Comparison of ENCODE assay signal across 9 cellular contexts in the genomic region with DNA sequence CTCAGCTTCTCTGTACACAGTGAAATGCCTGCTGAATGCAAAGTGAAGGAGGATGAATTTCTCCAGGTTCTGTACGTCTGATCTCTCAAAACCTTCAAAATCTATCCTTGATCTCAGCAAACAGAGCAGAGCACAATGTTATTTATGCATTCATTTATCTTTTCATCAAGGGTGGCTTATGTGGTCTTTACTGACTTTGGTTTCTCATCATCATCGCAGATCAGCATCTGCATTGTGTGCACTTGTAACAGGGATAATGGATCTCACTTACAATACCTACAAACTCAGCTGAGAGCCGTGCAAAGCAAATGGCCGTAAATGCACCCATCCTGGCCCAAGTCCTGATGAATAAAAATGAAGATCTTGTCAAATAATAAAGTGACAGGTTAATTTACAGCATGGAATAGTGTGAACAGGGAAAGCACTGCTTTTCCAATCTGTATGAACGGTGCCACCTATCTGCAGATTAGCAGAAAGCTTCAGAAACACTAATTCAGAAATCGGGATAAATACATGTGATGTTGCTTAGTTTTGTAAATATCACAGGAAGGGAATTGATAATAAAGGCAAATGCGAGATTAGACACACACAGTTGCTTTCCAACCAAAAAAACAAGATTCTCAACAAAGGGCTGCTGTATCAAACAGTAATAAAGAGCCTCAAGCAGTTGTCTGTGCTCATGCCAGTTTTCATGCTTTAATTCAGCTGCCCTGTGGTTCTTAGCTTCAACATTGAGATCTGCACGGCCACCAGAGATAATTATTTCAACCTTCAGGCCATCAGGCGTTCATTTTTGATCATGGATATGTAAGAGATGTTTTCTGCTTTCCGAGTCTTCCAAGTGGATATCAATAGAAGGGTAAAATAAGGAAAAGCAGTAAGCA.
DNase-seq lines count a peak whose midpoint lies in the region; ATAC-seq lines count a peak whose summit lies in the region.
"Had no signal": no experiment of that assay in that cellular context is flagged by ENCODE, and none has a peak within 500 bp of the region (broad histone marks: within the 10 kb centered on the region; RNA-seq: fewer than 3 reads in every experiment).

No MANE protein-coding gene starts in this region.

- CTCF ChIA-PET in activated naive CD4-positive, alpha-beta T cell treated with anti-CD3 and anti-CD28 coated beads for 36 hours (lab: Charles Lee) = interaction anchor here (0.5 to 1.3 kb wide), 3 partner anchors 10 to 480 kb away, joined by 3 to 5 read pairs (median 3); no protein-coding TSS in a partner anchor

- peaks cover 3% of the 10 kb centered on the region for H3K36me3 Mint-ChIP-seq in activated naive CD4-positive, alpha-beta T cell treated with anti-CD3 and anti-CD28 coated beads for 36 hours (ENCODE audit: low read depth)

- H3K4me3 Mint-ChIP-seq in activated naive CD4-positive, alpha-beta T cell treated with anti-CD3 and anti-CD28 coated beads for 36 hours = no peak overlapping the region

- DNase-seq in NCI-H1105 treated with DMSO at 0.1 percent for 48 hours (lab: John Stamatoyannopoulos, UW) (peak; percentile 33), NCI-H1105 (lab: John Stamatoyannopoulos, UW) (no peak), NCI-H1930 (lab: John Stamatoyannopoulos, UW) (peak; percentile 71), cerebellum (ENCODE audit: low spot score) (peak; percentile 12), pons (ENCODE audit: low spot score) (peak; percentile 63)
- DNase-seq in activated naive CD4-positive, alpha-beta T cell treated with anti-CD3 and anti-CD28 coated beads for 36 hours = no peak
- DNase-seq: stimulated activated CD8-positive, alpha-beta memory T cell treated with anti-CD3 and anti-CD28 coated beads, Interleukin-4, amount 100 ng/mL, for 48 hours had no signal

- H3K27me3 Mint-ChIP-seq in activated naive CD4-positive, alpha-beta T cell treated with anti-CD3 and anti-CD28 coated beads for 36 hours (ENCODE audit: low read depth) = no peaks in the 10 kb centered on the region

- intact Hi-C loops in activated naive CD4-positive, alpha-beta T cell treated with anti-CD3 and anti-CD28 coated beads for 36 hours (cut with micrococcal nuclease) = loop anchor here (5.0 kb wide), 2 partner anchors 272 to 287 kb away; no protein-coding TSS in a partner anchor

- ATAC-seq in HG03439 (IDR thresholded peaks at IDR 0.05; ENCODE audit: unreplicated experiment) = no peak
- ATAC-seq in GM21390 (IDR thresholded peaks at IDR 0.05; ENCODE audit: unreplicated experiment) = no peak

- no peak overlapping the region for H3K27ac Mint-ChIP-seq in activated naive CD4-positive, alpha-beta T cell treated with anti-CD3 and anti-CD28 coated beads for 36 hours

- no peaks in the 10 kb centered on the region for H3K9me3 Mint-ChIP-seq in activated naive CD4-positive, alpha-beta T cell treated with anti-CD3 and anti-CD28 coated beads for 36 hours

- no peaks in the 10 kb centered on the region for H3K4me1 Mint-ChIP-seq in activated naive CD4-positive, alpha-beta T cell treated with anti-CD3 and anti-CD28 coated beads for 36 hours (ENCODE audit: low read depth)

Comparison
In these comparisons a context has a peak if more than half of its experiments do, and no peak if none do; other contexts are left out.
1. DNase-seq: peak in NCI-H1105 treated with DMSO at 0.1 percent for 48 hours (single experiment), NCI-H1930 (2 of 2), cerebellum (single experiment) and pons (single experiment); none in NCI-H1105 (single experiment) and activated naive CD4-positive, alpha-beta T cell treated with anti-CD3 and anti-CD28 coated beads for 36 hours (single experiment).